ENCODE assay signal across 9 cellular contexts in the genomic region with DNA sequence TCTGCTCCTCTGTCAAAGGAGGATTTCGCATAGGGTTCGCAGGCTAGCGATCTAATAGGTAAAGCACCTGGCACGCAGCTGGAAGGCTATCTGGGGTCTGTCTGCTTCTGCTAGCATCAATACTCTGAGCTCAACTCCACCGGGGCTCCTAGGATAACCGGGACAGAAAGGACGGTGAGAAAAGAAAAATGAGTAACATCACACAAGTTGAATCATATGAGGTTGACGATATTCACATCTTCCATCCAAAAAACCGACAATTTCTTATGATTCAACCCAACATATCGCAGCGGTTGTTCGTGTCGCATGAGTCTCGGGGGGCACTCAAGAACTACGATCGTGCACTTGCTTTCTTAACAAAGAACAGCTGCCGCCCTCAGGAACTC. TPM values are rescaled to one million over a fixed set of nuclear protein-coding genes. Genes with fewer than 3 reads are reported as not detected.
DNase-seq lines count a peak whose midpoint lies in the region; ATAC-seq and TF ChIP-seq lines count a peak whose summit lies in the region.
"Had no signal": no experiment of that assay in that cellular context is flagged by ENCODE, and none has a peak within 500 bp of the region (broad histone marks: within the 10 kb centered on the region; RNA-seq: fewer than 3 reads in every experiment).

No MANE protein-coding gene starts in this region.

- H3K9me3 ChIP-seq in upper lobe of right lung, result no peaks in the 10 kb centered on the region

- intact Hi-C loops in upper lobe of right lung (cut with DNase I), result no loop called here

- peak overlapping the region; percentile 71 for H3K4me3 ChIP-seq in coronary artery
- H3K4me3 ChIP-seq in upper lobe of right lung, result peak overlapping the region; percentile 43

- peak overlapping the region; percentile 25 for H3K4me3 Mint-ChIP-seq in activated naive CD4-positive, alpha-beta T cell treated with anti-CD3 and anti-CD28 coated beads, Interleukin-2, amount 10 ng/mL, durations not matched to agents 7 days and 5 days
- H3K4me3 Mint-ChIP-seq in naive thymus-derived CD8-positive, alpha-beta T cell, result peak overlapping the region; percentile 67 to 88 (median 82)

- TF ChIP-seq CTCF in coronary artery (IDR thresholded peaks at IDR 0.05) (no peak), upper lobe of right lung (IDR thresholded peaks at IDR 0.05) (no peak)

- CTCF ChIA-PET in activated naive CD4-positive, alpha-beta T cell treated with anti-CD3 and anti-CD28 coated beads, Interleukin-2, amount 10 ng/mL, durations not matched to agents 7 days and 5 days (lab: Charles Lee), result no interaction called here

- peaks cover 55% of the 10 kb centered on the region for H3K27me3 ChIP-seq in upper lobe of right lung

- no peak overlapping the region for H3K27ac Mint-ChIP-seq in activated naive CD4-positive, alpha-beta T cell treated with anti-CD3 and anti-CD28 coated beads, Interleukin-2, amount 10 ng/mL, durations not matched to agents 7 days and 5 days
- no peak overlapping the region for H3K27ac Mint-ChIP-seq in naive thymus-derived CD8-positive, alpha-beta T cell

- POLR2A ChIA-PET in naive thymus-derived CD8-positive, alpha-beta T cell (lab: Charles Lee), result no interaction called here

- H3K36me3 ChIP-seq in upper lobe of right lung, result no peaks in the 10 kb centered on the region

- peaks cover 1% of the 10 kb centered on the region for H3K36me3 Mint-ChIP-seq in activated naive CD4-positive, alpha-beta T cell treated with anti-CD3 and anti-CD28 coated beads, Interleukin-2, amount 10 ng/mL, durations not matched to agents 7 days and 5 days
- H3K36me3 Mint-ChIP-seq in naive thymus-derived CD8-positive, alpha-beta T cell, result no peaks in the 10 kb centered on the region

- peak; percentile 9 to 37 for ATAC-seq in naive thymus-derived CD8-positive, alpha-beta T cell
- ATAC-seq in upper lobe of right lung (no peak), HG02938 (IDR thresholded peaks at IDR 0.05; ENCODE audit: unreplicated experiment) (no peak)

- H3K9me3 Mint-ChIP-seq in activated naive CD4-positive, alpha-beta T cell treated with anti-CD3 and anti-CD28 coated beads, Interleukin-2, amount 10 ng/mL, durations not matched to agents 7 days and 5 days, result peaks cover 1% of the 10 kb centered on the region
- peaks cover 0 to 2% (median 0%) of the 10 kb centered on the region in 9 donors for H3K9me3 Mint-ChIP-seq in naive thymus-derived CD8-positive, alpha-beta T cell

- peaks cover 32% of the 10 kb centered on the region for H3K4me1 ChIP-seq in upper lobe of right lung

- peaks cover 15% of the 10 kb centered on the region for H3K4me1 Mint-ChIP-seq in activated naive CD4-positive, alpha-beta T cell treated with anti-CD3 and anti-CD28 coated beads, Interleukin-2, amount 10 ng/mL, durations not matched to agents 7 days and 5 days
- peaks cover 8 to 26% (median 23%) of the 10 kb centered on the region in 4 donors for H3K4me1 Mint-ChIP-seq in naive thymus-derived CD8-positive, alpha-beta T cell

- peaks cover 87% of the 10 kb centered on the region for H3K27me3 Mint-ChIP-seq in activated naive CD4-positive, alpha-beta T cell treated with anti-CD3 and anti-CD28 coated beads, Interleukin-2, amount 10 ng/mL, durations not matched to agents 7 days and 5 days
- H3K27me3 Mint-ChIP-seq in naive thymus-derived CD8-positive, alpha-beta T cell, result peaks cover 35 to 86% (median 60%) of the 10 kb centered on the region in 5 donors

- H3K27ac ChIP-seq in coronary artery (no peak overlapping the region), upper lobe of right lung (no peak overlapping the region)

- no peak for DNase-seq in activated naive CD4-positive, alpha-beta T cell treated with anti-CD3 and anti-CD28 coated beads, Interleukin-2, amount 10 ng/mL, durations not matched to agents 7 days and 5 days
- no peak for DNase-seq in activated naive CD4-positive, alpha-beta T cell (lab: John Stamatoyannopoulos, UW)
- DNase-seq in coronary artery (ENCODE audit: low spot score) (no peak), upper lobe of right lung (no peak), kidney tubule cell (ENCODE audit: low spot score) (no peak), NOMO-1 treated with dmso at 0.1 percent for 144 hours (lab: John Stamatoyannopoulos, UW; ENCODE audit: unreplicated experiment) (no peak)
- peak in 1 of 10 donors; percentile 1 for DNase-seq in naive thymus-derived CD8-positive, alpha-beta T cell

RNA-seq across cellular contexts. Expression of a gene that starts 1.8 kb away (rescaled TPM):
- not detected for total RNA-seq in naive thymus-derived CD8-positive, alpha-beta T cell
- polyA plus RNA-seq in naive thymus-derived CD8-positive, alpha-beta T cell, result not detected
- 0.93 TPM for total RNA-seq in upper lobe of right lung
- total RNA-seq: HT1080 had no signal

Comparison
In these comparisons a context has a peak if more than half of its experiments do, and no peak if none do; other contexts are left out.
1. ATAC-seq: peak in naive thymus-derived CD8-positive, alpha-beta T cell (2 of 2); none in upper lobe of right lung (single experiment) and HG02938 (single experiment).